27 cellular contexts compared by ENCODE assay signal in the genomic region with DNA sequence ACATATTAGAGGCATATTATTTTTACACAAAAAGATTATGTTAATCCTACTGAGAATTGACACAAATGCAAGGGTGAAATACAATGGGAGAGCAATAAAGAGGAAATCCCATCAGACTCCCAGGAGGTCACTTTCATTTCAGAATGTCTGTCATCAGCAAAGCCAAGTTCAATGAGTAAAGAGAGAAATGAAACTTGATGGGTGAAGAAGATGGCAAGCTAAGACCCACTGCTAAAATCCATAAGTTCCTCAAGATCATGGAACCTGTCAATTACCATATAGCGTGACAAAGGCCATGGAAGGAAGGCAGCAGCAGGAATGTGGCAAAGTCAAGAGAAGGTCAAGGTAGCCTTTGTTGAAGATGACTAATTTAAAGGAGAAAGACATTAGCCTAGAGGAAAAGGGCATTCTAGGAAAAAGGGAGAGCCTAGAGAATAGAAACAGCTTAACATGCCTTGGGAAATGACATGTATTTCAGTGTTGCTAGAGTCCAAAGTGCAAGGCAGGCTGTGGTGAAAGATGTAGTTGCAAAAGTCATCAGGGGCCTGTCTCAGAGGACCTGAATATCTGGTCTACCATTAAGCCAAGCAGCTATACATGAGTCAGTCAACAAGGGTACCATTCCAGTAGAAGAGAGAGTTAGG. TPM values are rescaled to one million over a fixed set of nuclear protein-coding genes. Genes with fewer than 3 reads are reported as not detected.
DNase-seq lines count a peak whose midpoint lies in the region; ATAC-seq and TF ChIP-seq lines count a peak whose summit lies in the region.
"Had no signal": no experiment of that assay in that cellular context is flagged by ENCODE, and none has a peak within 500 bp of the region (broad histone marks: within the 10 kb centered on the region; RNA-seq: fewer than 3 reads in every experiment).

No MANE protein-coding gene starts in this region.

- TF ChIP-seq CTCF in Caco-2 (IDR thresholded peaks at IDR 0.05; ENCODE audit: insufficient read depth in 1 of 2, low read depth in 1 of 2, low read length in 1 of 2, severe bottlenecking in 1 of 2, unreplicated experiment in 1 of 2) (no peak), neural crest cell (conservative IDR thresholded peaks at IDR 0.05) (no peak), progenitor cell of endocrine pancreas (IDR thresholded peaks at IDR 0.05; ENCODE audit: unreplicated experiment) (no peak)

- no peak for ATAC-seq in GM21723 (IDR thresholded peaks at IDR 0.05; ENCODE audit: unreplicated experiment)
- ATAC-seq in GM21737 (IDR thresholded peaks at IDR 0.05; ENCODE audit: unreplicated experiment), result no peak
- ATAC-seq: activated CD4-positive, CD25-positive, alpha-beta regulatory T cell treated with anti-CD3 and anti-CD28 coated beads, Interleukin-2, amount 50 U/mL, for 24 hours; activated T-cell treated with anti-CD3 and anti-CD28 coated beads, Interleukin-2, amount 50 U/mL, for 4 hours; gastroesophageal sphincter had no signal

- H3K36me3 ChIP-seq in Caco-2 (ENCODE audit: control insufficient read depth, insufficient read depth, low read length), result no peaks in the 10 kb centered on the region
- H3K36me3 ChIP-seq: gastroesophageal sphincter, tibial nerve had no signal

- H3K4me3 ChIP-seq in Caco-2 (ENCODE audit: low read depth, low read length), result no peak overlapping the region
- H3K4me3 ChIP-seq: gastroesophageal sphincter, skin epidermis, tibial nerve had no signal

- H3K4me1 Mint-ChIP-seq in Caco-2 (ENCODE audit: low read depth, unreplicated experiment) (peaks cover 10% of the 10 kb centered on the region), neural crest cell (peaks cover 34% of the 10 kb centered on the region), progenitor cell of endocrine pancreas (ENCODE audit: low read depth) (peaks cover 8% of the 10 kb centered on the region)
- peaks cover 24% of the 10 kb centered on the region for H3K4me1 Mint-ChIP-seq in dendritic cell treated with granulocyte-macrophage colony-stimulating factor and Interleukin-4, amounts not matched to agents 40 ng/mL and 50 ng/mL, for 4 days (ENCODE audit: low read depth)

- BruUV-seq in Caco-2 (replicated peaks; lab: Mats Ljungman, UMichigan), result no TSS peak

- H3K4me1 ChIP-seq in Caco-2, result peaks cover 20% of the 10 kb centered on the region

- H3K27ac Mint-ChIP-seq in Caco-2 (ENCODE audit: unreplicated experiment), result no peak overlapping the region
- H3K27ac Mint-ChIP-seq in dendritic cell treated with granulocyte-macrophage colony-stimulating factor and Interleukin-4, amounts not matched to agents 40 ng/mL and 50 ng/mL, for 4 days, result peak overlapping the region; percentile 46
- peak overlapping the region; percentile 79 for H3K27ac Mint-ChIP-seq in neural crest cell (ENCODE audit: unreplicated experiment)
- no peak overlapping the region for H3K27ac Mint-ChIP-seq in progenitor cell of endocrine pancreas
- H3K27ac Mint-ChIP-seq: activated naive CD4-positive, alpha-beta T cell treated with anti-CD3 and anti-CD28 coated beads, Interleukin-2, amount 10 ng/mL, durations not matched to agents 7 days and 5 days; CD8-positive, alpha-beta memory T cell; HFFc6; IgD-negative memory B cell; nephron; stimulated activated naive CD8-positive, alpha-beta T cell treated with anti-CD3 and anti-CD28 coated beads, Interleukin-15, Interleukin-2, amounts not matched to agents 100 ng/mL and 50 ng/mL, for 24 hours had no signal

- CTCF ChIA-PET in Caco-2 (lab: Charles Lee), result interaction anchor here (0.6 to 1.5 kb wide), 2 partner anchors 25 to 76 kb away, joined by 3 to 7 read pairs; no protein-coding TSS in a partner anchor

- no peaks in the 10 kb centered on the region for H3K27me3 Mint-ChIP-seq in Caco-2 (ENCODE audit: insufficient read depth, unreplicated experiment)
- H3K27me3 Mint-ChIP-seq in dendritic cell treated with granulocyte-macrophage colony-stimulating factor and Interleukin-4, amounts not matched to agents 40 ng/mL and 50 ng/mL, for 4 days, result no peaks in the 10 kb centered on the region
- no peaks in the 10 kb centered on the region for H3K27me3 Mint-ChIP-seq in neural crest cell (ENCODE audit: low read depth)
- no peaks in the 10 kb centered on the region for H3K27me3 Mint-ChIP-seq in progenitor cell of endocrine pancreas
- H3K27me3 Mint-ChIP-seq: activated naive CD4-positive, alpha-beta T cell treated with anti-CD3 and anti-CD28 coated beads, Interleukin-2, amount 10 ng/mL, durations not matched to agents 7 days and 5 days; CD8-positive, alpha-beta memory T cell; IgD-negative memory B cell; stimulated activated naive CD8-positive, alpha-beta T cell treated with anti-CD3 and anti-CD28 coated beads, Interleukin-15, Interleukin-2, amounts not matched to agents 100 ng/mL and 50 ng/mL, for 24 hours had no signal

- H3K9me3 Mint-ChIP-seq in Caco-2 (ENCODE audit: unreplicated experiment) (peaks cover 10% of the 10 kb centered on the region), neural crest cell (peaks cover 2% of the 10 kb centered on the region), progenitor cell of endocrine pancreas (ENCODE audit: low read depth) (no peaks in the 10 kb centered on the region)
- no peaks in the 10 kb centered on the region for H3K9me3 Mint-ChIP-seq in dendritic cell treated with granulocyte-macrophage colony-stimulating factor and Interleukin-4, amounts not matched to agents 40 ng/mL and 50 ng/mL, for 4 days
- H3K9me3 Mint-ChIP-seq: activated naive CD4-positive, alpha-beta T cell treated with anti-CD3 and anti-CD28 coated beads, Interleukin-2, amount 10 ng/mL, durations not matched to agents 7 days and 5 days; activated T-cell treated with anti-CD3 and anti-CD28 coated beads, Interleukin-2, amount 50 U/mL, for 4 hours; CD8-positive, alpha-beta memory T cell; HFFc6; IgD-negative memory B cell; nephron; stimulated activated naive CD8-positive, alpha-beta T cell treated with anti-CD3 and anti-CD28 coated beads, Interleukin-15, Interleukin-2, amounts not matched to agents 100 ng/mL and 50 ng/mL, for 24 hours had no signal

- POLR2A ChIA-PET in Caco-2 (lab: Charles Lee), result interaction anchor here (0.7 kb wide), 1 partner anchor 88 kb away, joined by 6 read pairs; no protein-coding TSS in a partner anchor

- intact Hi-C loops in Caco-2 (cut with micrococcal nuclease; ENCODE audit: unreplicated experiment), result loop anchor here (5.0 kb wide), 1 partner anchor 43 kb away; the partner anchor contains the start of gene FAM168A
- intact Hi-C loops in dendritic cell treated with granulocyte-macrophage colony-stimulating factor and Interleukin-4, amounts not matched to agents 40 ng/mL and 50 ng/mL, for 4 days (cut with micrococcal nuclease), result no loop called here

- DNase-seq in Caco-2 (peak; percentile 71 to 78), HuH-7 (ENCODE audit: low spot score) (peak; percentile 64), neural crest cell (ENCODE audit: low read depth, low spot score) (no peak), NCI-H748 treated with DMSO at 0.1 percent for 48 hours (lab: John Stamatoyannopoulos, UW) (no peak), progenitor cell of endocrine pancreas (ENCODE audit: low spot score, unreplicated experiment) (no peak)
- DNase-seq: activated naive CD4-positive, alpha-beta T cell treated with anti-CD3 and anti-CD28 coated beads, Interleukin-2, amount 10 ng/mL, durations not matched to agents 7 days and 5 days; activated T-cell treated with anti-CD3 and anti-CD28 coated beads, Interleukin-2, amount 50 U/mL, for 4 hours; aorta; CD8-positive, alpha-beta memory T cell; DMS79; HFFc6; left cardiac atrium; MM.1S; NCI-H187 treated with DMSO at 0.1 percent for 48 hours; RPMI8226; stimulated activated CD4-positive, alpha-beta T cell treated with anti-CD3 and anti-CD28 coated beads, Interleukin-4, amount 100 ng/mL, for 1 hour; T1000 had no signal

- no peak overlapping the region for H3K4me3 Mint-ChIP-seq in Caco-2 (ENCODE audit: unreplicated experiment)
- H3K4me3 Mint-ChIP-seq in dendritic cell treated with granulocyte-macrophage colony-stimulating factor and Interleukin-4, amounts not matched to agents 40 ng/mL and 50 ng/mL, for 4 days, result no peak overlapping the region
- no peak overlapping the region for H3K4me3 Mint-ChIP-seq in neural crest cell
- no peak overlapping the region for H3K4me3 Mint-ChIP-seq in progenitor cell of endocrine pancreas (ENCODE audit: low read depth)
- H3K4me3 Mint-ChIP-seq: activated naive CD4-positive, alpha-beta T cell treated with anti-CD3 and anti-CD28 coated beads, Interleukin-2, amount 10 ng/mL, durations not matched to agents 7 days and 5 days; activated T-cell treated with anti-CD3 and anti-CD28 coated beads, Interleukin-2, amount 50 U/mL, for 4 hours; CD8-positive, alpha-beta memory T cell; HFFc6; IgD-negative memory B cell; nephron; stimulated activated naive CD8-positive, alpha-beta T cell treated with anti-CD3 and anti-CD28 coated beads, Interleukin-15, Interleukin-2, amounts not matched to agents 100 ng/mL and 50 ng/mL, for 24 hours had no signal

- no peaks in the 10 kb centered on the region for H3K9me3 ChIP-seq in Caco-2
- H3K9me3 ChIP-seq: gastroesophageal sphincter, tibial nerve had no signal

- peaks cover 5% of the 10 kb centered on the region for H3K36me3 Mint-ChIP-seq in Caco-2 (ENCODE audit: insufficient read depth, unreplicated experiment)
- peaks cover 7% of the 10 kb centered on the region for H3K36me3 Mint-ChIP-seq in dendritic cell treated with granulocyte-macrophage colony-stimulating factor and Interleukin-4, amounts not matched to agents 40 ng/mL and 50 ng/mL, for 4 days (ENCODE audit: low read depth)
- H3K36me3 Mint-ChIP-seq in neural crest cell (ENCODE audit: low read depth), result peaks cover 5% of the 10 kb centered on the region
- peaks cover 2% of the 10 kb centered on the region for H3K36me3 Mint-ChIP-seq in progenitor cell of endocrine pancreas (ENCODE audit: insufficient read depth)

- H3K27me3 ChIP-seq in Caco-2 (replicated peaks; ENCODE audit: control insufficient read depth, insufficient read depth, low read length), result no peaks in the 10 kb centered on the region
- H3K27me3 ChIP-seq: gastroesophageal sphincter, tibial nerve had no signal

RNA-seq across cellular contexts. Expression of gene FAM168A, which starts 43.1 kb away (rescaled TPM):
- total RNA-seq in Caco-2 (2022), result 46.0 and 50.2 TPM in 2 replicates
- total RNA-seq in neural crest cell, result 46.6 and 47.3 TPM in 2 replicates
- 45.2 and 50.8 TPM in 2 replicates for total RNA-seq in progenitor cell of endocrine pancreas

Comparison
In these comparisons a context has a peak if more than half of its experiments do, and no peak if none do; other contexts are left out.
1. DNase-seq: peak in Caco-2 (2 of 2) and HuH-7 (single experiment); none in neural crest cell (single experiment), NCI-H748 treated with DMSO at 0.1 percent for 48 hours (single experiment) and progenitor cell of endocrine pancreas (single experiment).
2. H3K27ac Mint-ChIP-seq: peak in dendritic cell treated with granulocyte-macrophage colony-stimulating factor and Interleukin-4, amounts not matched to agents 40 ng/mL and 50 ng/mL, for 4 days (single experiment) and neural crest cell (single experiment); none in Caco-2 (single experiment) and progenitor cell of endocrine pancreas (single experiment).